Comparison of ENCODE assay signal across 14 cellular contexts in genomic region chr9:107190031-107190935, GRCh38.
DNase-seq lines count a peak whose midpoint lies in the region; ATAC-seq and TF ChIP-seq lines count a peak whose summit lies in the region.
"Had no signal": no experiment of that assay in that cellular context is flagged by ENCODE, and none has a peak within 500 bp of the region (broad histone marks: within the 10 kb centered on the region; RNA-seq: fewer than 3 reads in every experiment).

No MANE protein-coding gene starts in this region.

- peaks cover 0 to 7% of the 10 kb centered on the region in 2 experiments; a peak in 3 of 4 replicates for H3K4me1 ChIP-seq in SK-N-SH (ENCODE audit: control insufficient read depth in 1 of 2, insufficient read depth in 2 of 2, low read depth in 1 of 2, low read length in 1 of 2)
- H3K4me1 ChIP-seq: upper lobe of left lung had no signal

- H3K9ac ChIP-seq in SK-N-SH = no peak overlapping the region

- no peaks in the 10 kb centered on the region for H3K9me2 ChIP-seq in SK-N-SH

- H3K9me3 ChIP-seq in AG04450 (ENCODE audit: control insufficient read depth, insufficient read depth, low read length) (no peaks in the 10 kb centered on the region), SK-N-SH (no peaks in the 10 kb centered on the region)
- H3K9me3 ChIP-seq: upper lobe of left lung had no signal

- H3K27me3 ChIP-seq in AG04450 (ENCODE audit: control insufficient read depth, insufficient read depth, low read length) = no peaks in the 10 kb centered on the region
- H3K27me3 ChIP-seq in SK-N-SH (ENCODE audit: insufficient read depth) = no peaks in the 10 kb centered on the region
- H3K27me3 ChIP-seq: upper lobe of left lung had no signal

- no peak for ATAC-seq in GM21390 (IDR thresholded peaks at IDR 0.05; ENCODE audit: unreplicated experiment)
- ATAC-seq: effector memory CD8-positive, alpha-beta T cell had no signal

- H3K27ac ChIP-seq in AG04450 (ENCODE audit: low read depth, low read length) = no peak overlapping the region
- peak overlapping the region in 1 of 2 experiments; percentile 51; a peak in 2 of 4 replicates for H3K27ac ChIP-seq in SK-N-SH (ENCODE audit: low read depth in 2 of 2, low read length in 1 of 2)
- H3K27ac ChIP-seq: skin epidermis, upper lobe of left lung had no signal

- no peak overlapping the region for H3K4me3 ChIP-seq in AG04450 (ENCODE audit: low read depth, low read length)
- no peak overlapping the region for H3K4me3 ChIP-seq in SK-N-SH (ENCODE audit: low read depth in 2 of 2, low read length in 1 of 2)
- H3K4me3 ChIP-seq: skin epidermis, upper lobe of left lung had no signal

- H3K79me2 ChIP-seq in SK-N-SH (ENCODE audit: insufficient read depth) = no peaks in the 10 kb centered on the region

- CTCF ChIA-PET in AG04450 (lab: Charles Lee) = interaction anchor here (0.6 kb wide), 1 partner anchor 556 kb away, joined by 3 read pairs; no protein-coding TSS in a partner anchor
- CTCF ChIA-PET in SK-N-SH (lab: Yijun Ruan, JAX) = interaction anchor here (0.6 to 1.3 kb wide), 2 partner anchors 37 to 55 kb away, joined by 3 to 5 read pairs; no protein-coding TSS in a partner anchor

- no peak for TF ChIP-seq EP300 in SK-N-SH (IDR thresholded peaks at IDR 0.05; ENCODE audit: borderline replicate concordance in 1 of 2, low read depth in 1 of 2, low read length in 1 of 2)

- POLR2A ChIA-PET in AG04450 (lab: Yijun Ruan, JAX) = no interaction called here
- POLR2A ChIA-PET in SK-N-SH (lab: Yijun Ruan, JAX) = interaction anchor here (0.7 kb wide), 1 partner anchor 19 kb away, joined by 4 read pairs; no protein-coding TSS in a partner anchor

- no peaks in the 10 kb centered on the region for H4K20me1 ChIP-seq in SK-N-SH (ENCODE audit: insufficient read depth)

- no peak overlapping the region for H2AFZ ChIP-seq in SK-N-SH (ENCODE audit: low read depth)

- no peaks in the 10 kb centered on the region for H3K36me3 ChIP-seq in SK-N-SH (replicated peaks in 1 of 2; ENCODE audit: control insufficient read depth in 1 of 2, insufficient read depth in 2 of 2, low read length in 1 of 2)
- H3K36me3 ChIP-seq: upper lobe of left lung had no signal

- DNase-seq in AG04450 (ENCODE audit: low read depth, low spot score) (peak; percentile 21), HT1080 (ENCODE audit: low read depth) (peak; percentile 79), SK-N-SH (peak; percentile 28), glomerular visceral epithelial cell (ENCODE audit: extremely low spot score) (peak; percentile 47), NCI-H2107 treated with DMSO at 0.1 percent for 48 hours (lab: John Stamatoyannopoulos, UW; ENCODE audit: unreplicated experiment) (no peak), Kasumi-1 (lab: John Stamatoyannopoulos, UW) (no peak), CD1c-positive myeloid dendritic cell (ENCODE audit: extremely low spot score) (no peak)
- DNase-seq: anterior cingulate cortex; effector memory CD8-positive, alpha-beta T cell; NCI-H1694 treated with DMSO at 0.1 percent for 48 hours; T-helper 9 cell; upper lobe of left lung had no signal

- no peaks in the 10 kb centered on the region for H3F3A ChIP-seq in SK-N-SH (replicated peaks; ENCODE audit: insufficient read depth)

- no peak for TF ChIP-seq CTCF in AG04450 (IDR thresholded peaks at IDR 0.05; ENCODE audit: low read depth, low read length)
- no peak for TF ChIP-seq CTCF in SK-N-SH (IDR thresholded peaks at IDR 0.05)

- H3K4me2 ChIP-seq in SK-N-SH = no peak overlapping the region

- WGBS in SK-N-SH (ENCODE audit: low lambda C conversion rate) = 25% methylated on average over 3 of the region's 3 CpGs

- no peak for TF ChIP-seq RAD21 in SK-N-SH (IDR thresholded peaks at IDR 0.05; ENCODE audit: low read length)

TF ChIP-seq in SK-N-SH, 30 proteins besides CTCF, POLR2A, EP300 and RAD21:
- no peak for TF ChIP-seq EZH2phosphoT487 (IDR thresholded peaks at IDR 0.05; ENCODE audit: borderline replicate concordance, low read depth)
- TF ChIP-seq GATA2 (CRISPR knock-in tag; IDR thresholded peaks at IDR 0.05) = peak; percentile 82
- TF ChIP-seq FOSL2 (IDR thresholded peaks at IDR 0.05; ENCODE audit: borderline replicate concordance, low read depth) = peak; percentile 52; the same call in 1 of the 2 replicates
- peak; percentile 13; the same call in 1 of the 2 replicates for TF ChIP-seq JUND (IDR thresholded peaks at IDR 0.05)
- TF ChIP-seq TCF12 (IDR thresholded peaks at IDR 0.05) = 0 out of 2 replicates have a peak, but pooled peaks have one; percentile 4

Comparison
In these comparisons a context has a peak if more than half of its experiments do, and no peak if none do; other contexts are left out.
1. DNase-seq: peak in AG04450 (single experiment), HT1080 (single experiment), SK-N-SH (single experiment) and glomerular visceral epithelial cell (single experiment); none in NCI-H2107 treated with DMSO at 0.1 percent for 48 hours (single experiment), Kasumi-1 (0 of 2) and CD1c-positive myeloid dendritic cell (single experiment).